In the genomic region with DNA sequence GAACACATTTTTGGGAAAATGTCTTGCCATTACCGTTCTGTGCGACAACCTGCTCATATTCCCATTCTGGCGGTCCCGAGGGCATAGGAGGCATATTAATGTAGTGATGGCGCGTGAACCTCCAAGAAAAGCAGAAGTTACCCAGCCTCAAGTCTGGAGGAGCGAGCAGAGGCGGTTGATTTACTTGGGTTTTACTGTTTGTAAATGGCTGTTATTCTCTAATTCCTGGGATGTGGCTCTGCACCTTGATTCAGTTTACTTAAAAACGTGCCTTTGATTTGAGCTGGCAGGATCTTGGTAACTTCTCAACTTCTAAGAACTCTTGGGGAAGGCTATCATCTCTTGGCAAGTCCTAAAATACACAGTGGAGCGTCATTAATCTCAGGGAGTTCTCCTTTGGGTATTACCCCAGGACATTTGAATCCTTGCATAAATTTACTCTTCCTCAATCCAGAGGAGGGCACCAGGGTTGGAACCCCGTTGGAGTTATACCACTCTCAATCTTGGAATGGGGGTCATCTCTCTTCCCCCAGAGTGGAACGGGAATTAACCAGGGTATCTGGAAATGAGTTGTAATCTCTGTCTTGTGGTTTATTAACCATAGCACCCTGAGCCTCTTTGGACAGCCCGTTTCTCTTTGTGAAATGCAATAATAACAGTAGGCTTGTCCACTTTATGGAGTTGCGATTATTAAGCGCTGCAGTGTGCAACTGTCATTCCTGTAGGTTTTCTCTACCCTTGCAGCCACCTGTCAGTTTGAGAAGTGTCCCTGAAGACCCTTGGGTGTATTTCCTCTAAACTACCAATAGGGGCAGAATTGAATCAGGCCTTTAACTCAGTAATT, we compare ENCODE assay signal across 8 cellular contexts. TPM values are rescaled to one million over a fixed set of nuclear protein-coding genes. Genes with fewer than 3 reads are reported as not detected.
DNase-seq lines count a peak whose midpoint lies in the region; ATAC-seq and TF ChIP-seq lines count a peak whose summit lies in the region.

No MANE protein-coding gene starts in this region.

- intact Hi-C loops in Right ventricle myocardium superior (cut with DNase I) (no loop called here), adrenal gland (cut with DNase I) (loop anchor here in 1 of 2 donors (5.0 kb wide), 1 partner anchor 36 kb away; no protein-coding TSS in a partner anchor)

- no peaks in the 10 kb centered on the region for H3K27me3 Mint-ChIP-seq in stimulated activated memory B cell treated with anti-CD40 and anti-IgM and Interleukin-4, amounts not matched to agents 10 μg/mL and 1 μg/mL and 100 μg/mL, for 72 hours

- ATAC-seq in Right ventricle myocardium superior (ENCODE audit: poor library complexity) (no peak), HG02973 (IDR thresholded peaks at IDR 0.05; ENCODE audit: unreplicated experiment) (peak; percentile 28), HG02840 (IDR thresholded peaks at IDR 0.05; ENCODE audit: low FRiP score, unreplicated experiment) (no peak)
- ATAC-seq in stimulated activated memory B cell treated with anti-CD40 and anti-IgM and Interleukin-4, amounts not matched to agents 10 μg/mL and 1 μg/mL and 100 μg/mL, for 72 hours, result peak; percentile 13

- H3K27ac Mint-ChIP-seq in stimulated activated memory B cell treated with anti-CD40 and anti-IgM and Interleukin-4, amounts not matched to agents 10 μg/mL and 1 μg/mL and 100 μg/mL, for 72 hours, result peak overlapping the region; percentile 80

- 34 to 42% (median 39%) methylated on average over 15 of the region's 15 CpGs for WGBS in adrenal gland, 4 donors

- no peak for TF ChIP-seq POLR2A in adrenal gland (IDR thresholded peaks at IDR 0.05)

- H3K4me1 ChIP-seq in cardiac muscle cell (ENCODE audit: low read depth) (peaks cover 23% of the 10 kb centered on the region), adrenal gland (replicated peaks in 1 of 2) (peaks cover 6 to 10% of the 10 kb centered on the region in 2 donors)

- peaks cover 36% of the 10 kb centered on the region for H3K4me1 Mint-ChIP-seq in stimulated activated memory B cell treated with anti-CD40 and anti-IgM and Interleukin-4, amounts not matched to agents 10 μg/mL and 1 μg/mL and 100 μg/mL, for 72 hours

- DNase-seq in cardiac muscle cell (ENCODE audit: low read depth in 1 of 2, low spot score in 1 of 2) (peak; percentile 64 to 72), Right ventricle myocardium superior (no peak), NCI-H524 treated with DMSO at 0.1 percent for 48 hours (lab: John Stamatoyannopoulos, UW) (peak; percentile 45), adrenal gland (no peak), iPS-NIHi7 (ENCODE audit: extremely low spot score) (peak; percentile 62)

- no peaks in the 10 kb centered on the region for H3K36me3 ChIP-seq in cardiac muscle cell
- no peaks in the 10 kb centered on the region for H3K36me3 ChIP-seq in adrenal gland (replicated peaks in 1 of 2)

- H3K27me3 ChIP-seq in cardiac muscle cell, result no peaks in the 10 kb centered on the region
- peaks cover 10% of the 10 kb centered on the region for H3K27me3 ChIP-seq in adrenal gland

- peak overlapping the region; percentile 92 for H3K4me3 Mint-ChIP-seq in stimulated activated memory B cell treated with anti-CD40 and anti-IgM and Interleukin-4, amounts not matched to agents 10 μg/mL and 1 μg/mL and 100 μg/mL, for 72 hours

- H3K27ac ChIP-seq in cardiac muscle cell (peak overlapping the region; percentile 70), adrenal gland (no peak overlapping the region)

- no peaks in the 10 kb centered on the region for H3K9me3 Mint-ChIP-seq in stimulated activated memory B cell treated with anti-CD40 and anti-IgM and Interleukin-4, amounts not matched to agents 10 μg/mL and 1 μg/mL and 100 μg/mL, for 72 hours

- H3K4me3 ChIP-seq in cardiac muscle cell (peak overlapping the region; percentile 75), adrenal gland (peak overlapping the region in 2 of 4 donors; percentile 38 to 52)

- H3K9me3 ChIP-seq in cardiac muscle cell (ENCODE audit: low read depth), result no peaks in the 10 kb centered on the region
- H3K9me3 ChIP-seq in adrenal gland (replicated peaks in 1 of 3), result no peaks in the 10 kb centered on the region

- H3K36me3 Mint-ChIP-seq in stimulated activated memory B cell treated with anti-CD40 and anti-IgM and Interleukin-4, amounts not matched to agents 10 μg/mL and 1 μg/mL and 100 μg/mL, for 72 hours, result no peaks in the 10 kb centered on the region

- TF ChIP-seq CTCF in cardiac muscle cell (IDR thresholded peaks at IDR 0.05; ENCODE audit: low read depth, low read length), result peak; percentile 71
- peak; percentile 49 to 67 (median 60) for TF ChIP-seq CTCF in adrenal gland (IDR thresholded peaks at IDR 0.05)

RNA-seq across cellular contexts. Expression of gene HK2, which starts 2.1 kb away (rescaled TPM):
- 109 and 127 TPM in 2 replicates for total RNA-seq in cardiac muscle cell
- polyA plus RNA-seq in cardiac muscle cell, result 77.3 and 94.6 TPM in 2 replicates
- total RNA-seq in Right ventricle myocardium superior, result 4.1 TPM
- total RNA-seq in adrenal gland, result 10 to 100 TPM in 2 of 8 donors, 1 to 10 TPM in 6; 1.2 to 11.7 (median 5.0) TPM
- polyA plus RNA-seq in adrenal gland, result 1 to 10 TPM; 1.5 to 5.9 (median 2.2) TPM

Comparison
In these comparisons a context has a peak if more than half of its experiments do, and no peak if none do; other contexts are left out.
1. DNase-seq: peak in cardiac muscle cell (2 of 2), NCI-H524 treated with DMSO at 0.1 percent for 48 hours (single experiment) and iPS-NIHi7 (single experiment); none in Right ventricle myocardium superior (single experiment) and adrenal gland (0 of 7).
2. ATAC-seq: peak in HG02973 (single experiment) and stimulated activated memory B cell treated with anti-CD40 and anti-IgM and Interleukin-4, amounts not matched to agents 10 μg/mL and 1 μg/mL and 100 μg/mL, for 72 hours (single experiment); none in Right ventricle myocardium superior (single experiment) and HG02840 (single experiment).